Comparison of ENCODE assay signal across 8 cellular contexts in the genomic region with DNA sequence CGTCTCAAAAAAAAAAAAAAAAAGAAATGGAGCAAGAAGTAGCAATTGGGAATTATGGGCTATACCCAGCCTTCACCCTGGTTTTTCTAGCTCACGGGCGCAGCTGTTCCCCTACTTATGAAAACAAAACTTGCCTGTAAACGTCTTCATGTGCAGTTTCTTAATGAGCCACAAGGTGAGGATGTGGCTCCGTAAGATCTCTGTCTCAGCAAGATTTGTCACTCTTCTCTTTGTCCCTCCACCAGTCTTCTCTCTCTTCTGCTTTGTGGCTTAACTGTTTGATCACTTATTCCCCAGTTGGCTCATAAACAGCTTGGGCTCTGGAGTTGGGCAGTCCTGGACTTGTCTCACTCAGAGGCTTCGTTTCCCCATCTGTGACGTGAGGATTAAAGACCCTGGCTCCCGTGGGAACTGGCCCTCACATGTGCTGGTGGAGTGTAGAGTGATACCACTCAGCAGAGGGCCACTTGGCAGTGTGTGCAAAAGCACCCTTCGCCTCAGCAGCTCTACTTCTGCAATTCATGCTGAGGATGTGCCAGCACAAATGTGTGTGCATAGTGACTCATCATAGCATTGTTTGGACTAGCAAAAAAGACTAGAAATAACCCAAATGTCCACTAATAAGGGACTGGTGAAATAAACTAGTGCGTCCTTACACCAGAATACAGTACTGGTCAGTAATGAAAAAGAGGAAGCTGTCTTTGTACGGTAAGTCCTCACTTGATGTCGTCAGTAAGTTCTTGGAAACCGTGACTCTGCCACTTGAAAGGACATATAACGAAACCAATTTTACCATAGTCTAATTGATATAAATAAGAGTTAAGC. TPM values are rescaled to one million over a fixed set of nuclear protein-coding genes. Genes with fewer than 3 reads are reported as not detected.
DNase-seq lines count a peak whose midpoint lies in the region; ATAC-seq, FAIRE-seq and TF ChIP-seq lines count a peak whose summit lies in the region.

No MANE protein-coding gene starts in this region.

- BruUV-seq in endothelial cell of umbilical vein (replicated peaks; lab: Mats Ljungman, UMichigan), result TSS peak; percentile 3

- peaks cover 0 to 1% of the 10 kb centered on the region in 2 experiments for H3K36me3 ChIP-seq in endothelial cell of umbilical vein (ENCODE audit: control insufficient read depth in 2 of 2, extremely low read depth in 1 of 2, insufficient read depth in 2 of 2, low read length in 2 of 2)
- peaks cover 0 to 8% (median 0%) of the 10 kb centered on the region in 3 donors for H3K36me3 ChIP-seq in tibial nerve

- FAIRE-seq in endothelial cell of umbilical vein (lab: Jason Lieb, UNC), result peak; percentile 95

- H2AFZ ChIP-seq in endothelial cell of umbilical vein (ENCODE audit: low read depth, low read length), result no peak overlapping the region

- intact Hi-C loops in endothelial cell of umbilical vein (cut with micrococcal nuclease), result loop anchor here (1.0 to 2.0 kb wide), 4 partner anchors 66 to 508 kb away; a partner anchor contains a TSS

- no peak overlapping the region; the same call in 1 of the 2 replicates for H3K4me3 ChIP-seq in WI38 (ENCODE audit: low read depth, low read length)
- H3K4me3 ChIP-seq in endothelial cell of umbilical vein (replicated peaks in 1 of 3; ENCODE audit: insufficient read depth in 1 of 3, low read depth in 1 of 3, low read length in 3 of 3), result no peak overlapping the region
- H3K4me3 ChIP-seq in tibial nerve, result no peak overlapping the region

- no peaks in the 10 kb centered on the region for H4K20me1 ChIP-seq in endothelial cell of umbilical vein (replicated peaks; ENCODE audit: control insufficient read depth, extremely low read depth, insufficient read depth, low read length)

- TF ChIP-seq POLR2A in endothelial cell of umbilical vein (IDR thresholded peaks at IDR 0.05; ENCODE audit: low read depth, low read length), result no peak
- TF ChIP-seq POLR2A in tibial nerve (IDR thresholded peaks at IDR 0.05), result no peak

- ATAC-seq in GM18498 (IDR thresholded peaks at IDR 0.05; ENCODE audit: unreplicated experiment), result peak; percentile 81
- ATAC-seq in HG02798 (IDR thresholded peaks at IDR 0.05; ENCODE audit: poor library complexity, unreplicated experiment), result peak; percentile 85

- H3K79me2 ChIP-seq in endothelial cell of umbilical vein (ENCODE audit: control insufficient read depth, insufficient read depth, low read length), result peaks cover 23% of the 10 kb centered on the region

- H3K27ac ChIP-seq in endothelial cell of umbilical vein (ENCODE audit: insufficient read depth, low read depth, low read length) (peak overlapping the region; percentile 48), tibial nerve (peak overlapping the region in 3 of 4 donors; percentile 48 to 68 (median 67))

- peak in 1 of 2 donors; percentile 79 for TF ChIP-seq EP300 in tibial nerve (IDR thresholded peaks at IDR 0.05)

- H3K27me3 ChIP-seq in endothelial cell of umbilical vein (ENCODE audit: control insufficient read depth in 2 of 2, insufficient read depth in 2 of 2, low read length in 2 of 2), result no peaks in the 10 kb centered on the region
- H3K27me3 ChIP-seq in tibial nerve, result no peaks in the 10 kb centered on the region

- 33 to 41% methylated on average over 14 of the region's 14 CpGs for WGBS in tibial nerve, 2 donors

- H3K4me2 ChIP-seq in endothelial cell of umbilical vein (ENCODE audit: insufficient read depth, low read length), result peak overlapping the region; percentile 13

- dilution Hi-C loops in endothelial cell of umbilical vein (cut with MboI; ENCODE audit: extremely low pct_ligation_motif_present, low sequenced_read_pairs), result no loop called here

- no peaks in the 10 kb centered on the region for H3K9me1 ChIP-seq in endothelial cell of umbilical vein (replicated peaks; ENCODE audit: control insufficient read depth, extremely low read depth, insufficient read depth, low read length)

- H3K9me3 ChIP-seq in endothelial cell of umbilical vein (replicated peaks; ENCODE audit: control insufficient read depth, insufficient read depth, low read length) (no peaks in the 10 kb centered on the region), tibial nerve (no peaks in the 10 kb centered on the region)

- POLR2A ChIA-PET in endothelial cell of umbilical vein (lab: Charles Lee), result interaction anchor here (0.9 to 1.3 kb wide), 2 partner anchors 9 to 105 kb away, joined by 4 to 8 read pairs; a partner anchor contains a TSS

- CTCF ChIA-PET in endothelial cell of umbilical vein (lab: Charles Lee), result interaction anchor here (0.8 to 2.8 kb wide), 26 partner anchors 9 to 509 kb away, joined by 3 to 65 read pairs (median 5); a partner anchor contains a TSS

- peak overlapping the region; percentile 33 for H3K9ac ChIP-seq in endothelial cell of umbilical vein (replicated peaks; ENCODE audit: extremely low read depth, insufficient read depth, low read length)

- TF ChIP-seq CTCF in WI38 (IDR thresholded peaks at IDR 0.05; ENCODE audit: low read depth, low read length), result peak; percentile 58
- TF ChIP-seq CTCF in endothelial cell of umbilical vein (IDR thresholded peaks at IDR 0.05; ENCODE audit: extremely low read depth in 1 of 2, insufficient read depth in 1 of 2, low read depth in 1 of 2, low read length in 2 of 2), result peak; percentile 54 to 61
- TF ChIP-seq CTCF in tibial nerve (IDR thresholded peaks at IDR 0.05), result peak; percentile 43 to 84 (median 77)

- DNase-seq in AG20443 (ENCODE audit: low spot score) (peak; percentile 67), NCI-H1436 treated with DMSO at 0.1 percent for 48 hours (lab: John Stamatoyannopoulos, UW) (peak; percentile 41), endothelial cell of umbilical vein (ENCODE audit: low read depth, low spot score) (peak; percentile 93), mucosa of gallbladder (ENCODE audit: low spot score) (peak; percentile 52), tibial nerve (ENCODE audit: low spot score in 2 of 2) (peak; percentile 26 to 70)

- H3K4me1 ChIP-seq in endothelial cell of umbilical vein (ENCODE audit: control insufficient read depth, extremely low read depth, insufficient read depth, low read length) (peaks cover 33% of the 10 kb centered on the region), tibial nerve (peaks cover 0 to 91% (median 32%) of the 10 kb centered on the region in 4 donors)

TF ChIP-seq in endothelial cell of umbilical vein, 7 proteins besides CTCF, POLR2A, EP300 and RAD21:
- TF ChIP-seq GATA2 (IDR thresholded peaks at IDR 0.05; ENCODE audit: insufficient read depth, insufficient read length, low read depth, low read length) (no peak), JUN (IDR thresholded peaks at IDR 0.05; ENCODE audit: borderline replicate concordance, insufficient read depth, insufficient read length, low read depth) (peak; percentile 90), FOS (IDR thresholded peaks at IDR 0.05; ENCODE audit: borderline replicate concordance, insufficient read depth, low read length) (peak; percentile 92)

RNA-seq across cellular contexts. Expression of a gene that starts 8.7 kb away (rescaled TPM):
- total RNA-seq in endothelial cell of umbilical vein, result 20.0 and 21.4 TPM in 2 replicates
- polyA plus RNA-seq in endothelial cell of umbilical vein, result 22.0 and 26.2 TPM in 2 replicates
- polyA plus RNA-seq in endothelial cell of umbilical vein (2011; cell fraction: cytosol; rRNA removed), result 15.0 and 17.9 TPM in 2 replicates
- polyA plus RNA-seq in endothelial cell of umbilical vein (2011; cell fraction: nucleus; rRNA removed), result 20.6 and 24.9 TPM in 2 replicates
- 13.1 and 14.3 TPM in 2 replicates for polyA plus RNA-seq in endothelial cell of umbilical vein (2012)
- 39.9 and 42.9 TPM in 2 replicates for polyA minus RNA-seq in endothelial cell of umbilical vein
- polyA minus RNA-seq in endothelial cell of umbilical vein (2011; cell fraction: cytosol; rRNA and poly(A)+ RNA removed), result 2.3 TPM
- 24.7 and 29.5 TPM in 2 replicates for polyA minus RNA-seq in endothelial cell of umbilical vein (2011; cell fraction: nucleus; rRNA and poly(A)+ RNA removed)
- total RNA-seq in mucosa of gallbladder, result 21.7 TPM
- 10 to 100 TPM; 21.6 to 40.4 (median 25.2) TPM for total RNA-seq in tibial nerve

Comparison
In these comparisons a context has a peak if more than half of its experiments do, and no peak if none do; other contexts are left out.
1. DNase-seq: peak in every context shown above with its lines; median percentile 93 in endothelial cell of umbilical vein; 67 in AG20443; 52 in mucosa of gallbladder; 48 in tibial nerve; 41 in NCI-H1436 treated with DMSO at 0.1 percent for 48 hours.